In the genomic region with DNA sequence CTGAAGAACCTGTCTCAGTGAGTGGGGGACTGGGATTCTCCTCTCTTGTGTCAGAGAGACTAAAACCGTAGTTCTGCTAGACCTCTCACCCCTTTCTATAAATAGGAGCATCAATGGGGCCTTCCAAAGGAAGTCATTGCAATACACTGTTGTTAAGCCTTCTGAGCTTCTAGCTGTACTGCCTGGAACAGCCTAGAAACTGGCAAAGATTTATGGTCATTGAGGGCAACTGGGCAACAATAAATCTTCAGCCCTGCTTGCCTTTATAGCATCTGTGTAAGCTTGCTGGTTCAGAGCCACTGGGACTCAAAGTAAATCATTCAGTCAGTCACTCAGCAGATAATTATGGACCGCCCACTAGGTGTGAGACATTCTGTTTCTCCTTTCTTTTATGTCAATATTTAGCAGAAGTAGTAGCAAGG, we compare ENCODE assay signal across 18 cellular contexts. TPM values are rescaled to one million over a fixed set of nuclear protein-coding genes. Genes with fewer than 3 reads are reported as not detected.
DNase-seq lines count a peak whose midpoint lies in the region; ATAC-seq and TF ChIP-seq lines count a peak whose summit lies in the region.
"Had no signal": no experiment of that assay in that cellular context is flagged by ENCODE, and none has a peak within 500 bp of the region (broad histone marks: within the 10 kb centered on the region; RNA-seq: fewer than 3 reads in every experiment).

No MANE protein-coding gene starts in this region.

- H3K36me3 ChIP-seq in BLaER1 treated with 17β-estradiol and CSF1 and Interleukin-3, amounts not matched to agents 10 nM and 100 nM = peaks cover 0 to 3% (median 0%) of the 10 kb centered on the region in 11 experiments; a peak in 1 of 22 replicates
- H3K36me3 ChIP-seq in effector memory CD4-positive, alpha-beta T cell (ENCODE audit: control insufficient read depth, insufficient read depth, low read length) = no peaks in the 10 kb centered on the region

- H3K9ac ChIP-seq in BLaER1 treated with 17β-estradiol and CSF1 and Interleukin-3, amounts not matched to agents 10 nM and 100 nM = no peak overlapping the region

- peaks cover 9 to 12% (median 10%) of the 10 kb centered on the region in 3 donors for H3K27me3 Mint-ChIP-seq in naive B cell
- H3K27me3 Mint-ChIP-seq: stimulated activated memory B cell treated with anti-CD40 and anti-IgM and Interleukin-4, amounts not matched to agents 10 μg/mL and 1 μg/mL and 100 μg/mL, for 72 hours had no signal

- DNase-seq in NCI-H146 treated with DMSO at 0.1 percent for 48 hours (lab: John Stamatoyannopoulos, UW; ENCODE audit: unreplicated experiment) (peak; percentile 36), fibroblast of villous mesenchyme (ENCODE audit: low read depth) (peak; percentile 17), naive B cell (no peak), omental fat pad (ENCODE audit: low spot score) (no peak), RKO (ENCODE audit: low spot score) (no peak)
- DNase-seq in stimulated activated CD4-positive, alpha-beta T cell treated with anti-CD3 and anti-CD28 coated beads, Interleukin-1b, Interleukin-23, amount 100 ng/mL, for 48 hours = no peak
- no peak for DNase-seq in effector memory CD4-positive, alpha-beta T cell
- DNase-seq: cerebellar nuclear complex, foreskin keratinocyte, KBM-7, mesendoderm, NCI-H1436, PC-9 had no signal

- no peaks in the 10 kb centered on the region for H3K27me3 ChIP-seq in BLaER1 treated with 17β-estradiol and CSF1 and Interleukin-3, amounts not matched to agents 10 nM and 100 nM
- H3K27me3 ChIP-seq in effector memory CD4-positive, alpha-beta T cell (replicated peaks; ENCODE audit: control insufficient read depth, insufficient read depth, low read length, poor library complexity, severe bottlenecking) = no peaks in the 10 kb centered on the region
- H3K27me3 ChIP-seq: foreskin keratinocyte had no signal

- H3K4me3 Mint-ChIP-seq in naive B cell = peak overlapping the region in 1 of 8 donors; percentile 48
- H3K4me3 Mint-ChIP-seq: activated T-helper 1 cell treated with anti-CD3 and anti-CD28 coated beads, Interleukin-12 subunit alpha, Interleukin-12 subunit beta, Interleukin-2, Interleukin-4 antibody, amounts not matched to agents 30 ng/mL and 10 ng/mL and 1 ng/mL, durations not matched to agents 14 hours and 24 hours and 36 hours; stimulated activated memory B cell treated with anti-CD40 and anti-IgM and Interleukin-4, amounts not matched to agents 10 μg/mL and 1 μg/mL and 100 μg/mL, for 72 hours had no signal

- no peaks in the 10 kb centered on the region for H4K20me1 ChIP-seq in BLaER1 treated with 17β-estradiol and CSF1 and Interleukin-3, amounts not matched to agents 10 nM and 100 nM

- no peak overlapping the region for H3K27ac Mint-ChIP-seq in naive B cell
- H3K27ac Mint-ChIP-seq: activated T-helper 1 cell treated with anti-CD3 and anti-CD28 coated beads, Interleukin-12 subunit alpha, Interleukin-12 subunit beta, Interleukin-2, Interleukin-4 antibody, amounts not matched to agents 30 ng/mL and 10 ng/mL and 1 ng/mL, durations not matched to agents 14 hours and 24 hours and 36 hours; stimulated activated memory B cell treated with anti-CD40 and anti-IgM and Interleukin-4, amounts not matched to agents 10 μg/mL and 1 μg/mL and 100 μg/mL, for 72 hours had no signal

- H3K27ac ChIP-seq in BLaER1 treated with 17β-estradiol and CSF1 and Interleukin-3, amounts not matched to agents 10 nM and 100 nM = no peak overlapping the region
- no peak overlapping the region for H3K27ac ChIP-seq in effector memory CD4-positive, alpha-beta T cell (ENCODE audit: insufficient read depth, low read length, poor library complexity, severe bottlenecking)
- H3K27ac ChIP-seq: foreskin keratinocyte, PC-9 had no signal

- H3K9me3 ChIP-seq in BLaER1 treated with 17β-estradiol and CSF1 and Interleukin-3, amounts not matched to agents 10 nM and 100 nM (replicated peaks in 1 of 11) = peaks cover 6 to 31% (median 22%) of the 10 kb centered on the region in 11 experiments; a peak in 21 of 22 replicates
- no peaks in the 10 kb centered on the region for H3K9me3 ChIP-seq in effector memory CD4-positive, alpha-beta T cell (ENCODE audit: control insufficient read depth, low read length)

- peaks cover 0 to 8% of the 10 kb centered on the region in 2 donors for H3K36me3 Mint-ChIP-seq in naive B cell
- H3K36me3 Mint-ChIP-seq: stimulated activated memory B cell treated with anti-CD40 and anti-IgM and Interleukin-4, amounts not matched to agents 10 μg/mL and 1 μg/mL and 100 μg/mL, for 72 hours had no signal

- TF ChIP-seq CTCF in fibroblast of villous mesenchyme (IDR thresholded peaks at IDR 0.05; ENCODE audit: insufficient read depth, low read depth, low read length) (no peak), omental fat pad (IDR thresholded peaks at IDR 0.05) (no peak)

- peaks cover 0 to 5% (median 0%) of the 10 kb centered on the region in 7 donors for H3K9me3 Mint-ChIP-seq in naive B cell
- H3K9me3 Mint-ChIP-seq: activated T-helper 1 cell treated with anti-CD3 and anti-CD28 coated beads, Interleukin-12 subunit alpha, Interleukin-12 subunit beta, Interleukin-2, Interleukin-4 antibody, amounts not matched to agents 30 ng/mL and 10 ng/mL and 1 ng/mL, durations not matched to agents 14 hours and 24 hours and 36 hours had no signal

- peak; percentile 47 to 69 for ATAC-seq in naive B cell (ENCODE audit: low read depth in 2 of 2)
- no peak for ATAC-seq in omental fat pad (ENCODE audit: low FRiP score)
- ATAC-seq: foreskin keratinocyte; stimulated activated memory B cell treated with anti-CD40 and anti-IgM and Interleukin-4, amounts not matched to agents 10 μg/mL and 1 μg/mL and 100 μg/mL, for 72 hours had no signal

- H3K4me2 ChIP-seq in BLaER1 treated with 17β-estradiol and CSF1 and Interleukin-3, amounts not matched to agents 10 nM and 100 nM = peak overlapping the region in 9 of 11 experiments; percentile 14 to 70 (median 59); a peak in 16 of 22 replicates
- H3K4me2 ChIP-seq: smooth muscle cell had no signal

- H3K4me3 ChIP-seq in BLaER1 treated with 17β-estradiol and CSF1 and Interleukin-3, amounts not matched to agents 10 nM and 100 nM = no peak overlapping the region
- H3K4me3 ChIP-seq in fibroblast of villous mesenchyme (ENCODE audit: low read depth, low read length) = no peak overlapping the region
- H3K4me3 ChIP-seq in effector memory CD4-positive, alpha-beta T cell (ENCODE audit: insufficient read depth, low read depth, low read length, poor library complexity, severe bottlenecking) = no peak overlapping the region
- H3K4me3 ChIP-seq: PC-9, smooth muscle cell had no signal

- H3K4me1 Mint-ChIP-seq in naive B cell = peaks cover 12 to 18% (median 14%) of the 10 kb centered on the region in 3 donors

- H3K4me1 ChIP-seq in BLaER1 treated with 17β-estradiol and CSF1 and Interleukin-3, amounts not matched to agents 10 nM and 100 nM = peaks cover 0 to 18% (median 9%) of the 10 kb centered on the region in 10 experiments; a peak in 16 of 20 replicates
- H3K4me1 ChIP-seq in effector memory CD4-positive, alpha-beta T cell (ENCODE audit: control insufficient read depth, insufficient read depth, low read length, poor library complexity, severe bottlenecking) = no peaks in the 10 kb centered on the region

RNA-seq across cellular contexts. Expression of a gene that starts 53.2 kb away (rescaled TPM):
- not detected in 2 replicates for total RNA-seq in fibroblast of villous mesenchyme
- polyA plus RNA-seq in naive B cell (ENCODE audit: low read depth in 6 of 6) = under 1 TPM in 1 of 6 donors, not detected in 5; 0.22 TPM
- 1 to 10 TPM in 1 of 4 donors, under 1 TPM in 1, not detected in 2; 0.31 to 1.1 TPM for total RNA-seq in omental fat pad
- total RNA-seq: activated T-helper 1 cell treated with anti-CD3 and anti-CD28 coated beads, Interleukin-12 subunit alpha, Interleukin-12 subunit beta, Interleukin-2, Interleukin-4 antibody, amounts not matched to agents 30 ng/mL and 10 ng/mL and 1 ng/mL, durations not matched to agents 14 hours and 24 hours and 36 hours; NCI-H460 had no signal

Comparison
In these comparisons a context has a peak if more than half of its experiments do, and no peak if none do; other contexts are left out.
1. DNase-seq: peak in NCI-H146 treated with DMSO at 0.1 percent for 48 hours (single experiment) and fibroblast of villous mesenchyme (single experiment); none in naive B cell (single experiment), omental fat pad (single experiment), stimulated activated CD4-positive, alpha-beta T cell treated with anti-CD3 and anti-CD28 coated beads, Interleukin-1b, Interleukin-23, amount 100 ng/mL, for 48 hours (single experiment), effector memory CD4-positive, alpha-beta T cell (0 of 3) and RKO (single experiment).